In the genomic region with DNA sequence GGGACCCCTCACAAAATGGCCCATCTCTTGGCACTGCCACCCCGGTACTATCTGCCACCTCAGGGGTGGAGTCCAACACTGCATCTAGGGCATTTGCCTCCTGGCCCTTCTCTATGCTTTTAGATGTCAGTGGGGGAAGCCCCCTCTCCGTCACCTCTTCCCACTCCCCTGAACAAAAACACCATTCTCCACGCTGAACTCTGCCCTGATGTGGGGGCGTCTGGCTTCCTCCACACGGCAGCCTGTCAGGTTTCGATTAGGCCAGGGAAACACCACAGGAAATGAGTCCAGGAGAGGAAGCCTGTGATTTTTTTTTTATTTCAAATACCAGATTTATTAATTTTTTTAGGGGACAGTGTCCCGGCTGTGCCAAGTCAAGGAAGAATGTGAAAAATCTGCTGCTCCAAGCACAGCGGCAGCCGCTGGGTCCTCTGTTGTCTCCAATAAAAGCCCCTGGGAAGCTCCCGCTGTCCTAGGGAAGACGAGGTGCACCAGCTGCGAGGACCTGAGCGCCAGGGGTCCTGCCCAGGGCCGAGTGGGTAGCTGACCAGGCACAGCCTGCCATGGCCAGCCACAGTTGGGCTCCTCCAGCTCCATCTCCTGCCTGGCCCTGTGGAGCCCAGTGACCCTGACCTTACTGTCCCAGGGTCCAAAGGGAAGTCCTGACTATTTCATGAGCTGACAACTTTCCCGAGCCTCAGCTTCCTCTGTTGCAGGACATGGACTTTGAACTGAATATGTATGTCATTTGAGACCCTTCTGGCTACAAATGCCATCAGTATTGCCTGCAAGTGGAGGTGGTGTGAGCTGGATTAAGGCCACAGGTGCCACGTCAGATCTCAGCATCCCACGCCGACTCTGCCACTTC, we compare ENCODE assay signal across 18 cellular contexts.
DNase-seq lines count a peak whose midpoint lies in the region; ATAC-seq, FAIRE-seq and TF ChIP-seq lines count a peak whose summit lies in the region.
"Had no signal": no experiment of that assay in that cellular context is flagged by ENCODE, and none has a peak within 500 bp of the region (broad histone marks: within the 10 kb centered on the region; RNA-seq: fewer than 3 reads in every experiment).

No MANE protein-coding gene starts in this region.

- no peak overlapping the region for H2AFZ ChIP-seq in HepG2 (ENCODE audit: low read length)

- H3K9me3 ChIP-seq in HepG2 (ENCODE audit: low read length): peaks cover 7% of the 10 kb centered on the region; the same call in 1 of the 2 replicates
- H3K9me3 ChIP-seq: Peyer's patch had no signal

- H3K4me1 ChIP-seq in HepG2 (ENCODE audit: insufficient read depth, low read length): no peaks in the 10 kb centered on the region

- in situ Hi-C loops in HepG2 (cut with HindIII; ENCODE audit: extremely low pct_ligation_motif_present, low pct_unique_long_range_greater_than_20kb): no loop called here

- H3K9me3 Mint-ChIP-seq in natural killer cell treated with Interleukin-12 subunit alpha and Interleukin-12 subunit beta and Interleukin-15 and Interleukin-18, amount 100 ng/mL, for 72 hours: no peaks in the 10 kb centered on the region

- no peaks in the 10 kb centered on the region for H3K79me2 ChIP-seq in HepG2 (ENCODE audit: insufficient read depth, low read length)

- peak; percentile 26; the same call in 1 of the 3 replicates for ATAC-seq in HepG2
- ATAC-seq in natural killer cell treated with Interleukin-12 subunit alpha and Interleukin-12 subunit beta and Interleukin-15 and Interleukin-18, amount 100 ng/mL, for 72 hours: no peak
- no peak for ATAC-seq in HG02885 (IDR thresholded peaks at IDR 0.05; ENCODE audit: poor library complexity, unreplicated experiment)
- ATAC-seq: K562, Right ventricle myocardium inferior had no signal

- H4K20me1 ChIP-seq in HepG2 (ENCODE audit: insufficient read depth, low read length): no peaks in the 10 kb centered on the region

- intact Hi-C loops in HepG2 (cut with micrococcal nuclease; ENCODE audit: unreplicated experiment) (no loop called here), posterior vena cava (cut with DNase I) (no loop called here)

- FAIRE-seq in HepG2 (lab: Jason Lieb, UNC): no peak
- FAIRE-seq: K562 had no signal

- no peak overlapping the region for H3K27ac Mint-ChIP-seq in natural killer cell treated with Interleukin-12 subunit alpha and Interleukin-12 subunit beta and Interleukin-15 and Interleukin-18, amount 100 ng/mL, for 72 hours

- no peaks in the 10 kb centered on the region for H3K36me3 Mint-ChIP-seq in natural killer cell treated with Interleukin-12 subunit alpha and Interleukin-12 subunit beta and Interleukin-15 and Interleukin-18, amount 100 ng/mL, for 72 hours

- WGBS in HepG2 (ENCODE audit: low lambda C conversion rate): 43% methylated on average over 13 of the region's 18 CpGs

- no TSS peak for BruUV-seq in HepG2 (replicated peaks; lab: Mats Ljungman, UMichigan)

- no peak overlapping the region for H3K4me3 ChIP-seq in HepG2 (replicated peaks in 1 of 3; ENCODE audit: insufficient read depth in 1 of 3, low read depth in 2 of 3, low read length in 3 of 3)
- H3K4me3 ChIP-seq: K562, Peyer's patch had no signal

- no peak for TF ChIP-seq CTCF in HepG2 (CRISPR knock-in tag; IDR thresholded peaks at IDR 0.05)

- POLR2A ChIA-PET in HepG2 (lab: Yijun Ruan, JAX): no interaction called here

- no peak overlapping the region for H3K27ac ChIP-seq in HepG2 (ENCODE audit: extremely low read length, insufficient read depth, low read length)
- H3K27ac ChIP-seq: C4-2B, Peyer's patch had no signal

- no peak for TF ChIP-seq RAD21 in HepG2 (CRISPR knock-in tag; IDR thresholded peaks at IDR 0.05)

- H3K27me3 Mint-ChIP-seq in natural killer cell treated with Interleukin-12 subunit alpha and Interleukin-12 subunit beta and Interleukin-15 and Interleukin-18, amount 100 ng/mL, for 72 hours: peaks cover 20 to 25% of the 10 kb centered on the region in 2 donors

- TF ChIP-seq POLR2A in HepG2 (IDR thresholded peaks at IDR 0.05; ENCODE audit: insufficient read depth in 1 of 2, low read depth in 2 of 2, low read length in 2 of 2): no peak

- no peak overlapping the region for H3K4me2 ChIP-seq in HepG2 (ENCODE audit: low read depth, low read length)

- H3K4me3 Mint-ChIP-seq in natural killer cell treated with Interleukin-12 subunit alpha and Interleukin-12 subunit beta and Interleukin-15 and Interleukin-18, amount 100 ng/mL, for 72 hours: no peak overlapping the region

- DNase-seq in dermis blood vessel endothelial cell (peak; percentile 90), HepG2 (ENCODE audit: low spot score) (peak; percentile 13), posterior vena cava (ENCODE audit: low spot score) (peak; percentile 58), RKO (ENCODE audit: low spot score) (no peak), NCI-H82 (lab: John Stamatoyannopoulos, UW) (no peak)
- DNase-seq in natural killer cell treated with Interleukin-12 subunit alpha and Interleukin-12 subunit beta and Interleukin-15 and Interleukin-18, amount 100 ng/mL, for 72 hours (ENCODE audit: low spot score): no peak
- DNase-seq: ACHN; DMS79; H7; NCI-H1105; NCI-H1694; NCI-H2081 treated with DMSO at 0.1 percent for 48 hours; NK-92 treated with Interleukin-12 subunit alpha and Interleukin-12 subunit beta, amount 100 ng/mL, for 24 hours had no signal

- TF ChIP-seq EP300 in HepG2 (IDR thresholded peaks at IDR 0.05; ENCODE audit: low read depth in 2 of 2, low read length in 2 of 2): no peak
- TF ChIP-seq EP300 in HepG2 (CRISPR knock-in tag; IDR thresholded peaks at IDR 0.05; ENCODE audit: borderline replicate concordance): no peak

- peaks cover 6 to 25% of the 10 kb centered on the region in 2 experiments; a peak in 4 of 5 replicates for H3K27me3 ChIP-seq in HepG2 (ENCODE audit: control insufficient read depth in 1 of 2, insufficient read depth in 2 of 2, low read length in 2 of 2)
- H3K27me3 ChIP-seq: Peyer's patch had no signal

- CTCF ChIA-PET in HepG2 (lab: Yijun Ruan, JAX; ENCODE audit: low intra/inter-chr PET ratio, low total read pairs): no interaction called here

- no peaks in the 10 kb centered on the region for H3K36me3 ChIP-seq in HepG2 (replicated peaks in 1 of 2; ENCODE audit: control insufficient read depth in 1 of 2, insufficient read depth in 2 of 2, low read length in 2 of 2)
- H3K36me3 ChIP-seq: Peyer's patch had no signal

- peaks cover 0 to 3% of the 10 kb centered on the region in 2 donors for H3K4me1 Mint-ChIP-seq in natural killer cell treated with Interleukin-12 subunit alpha and Interleukin-12 subunit beta and Interleukin-15 and Interleukin-18, amount 100 ng/mL, for 72 hours (ENCODE audit: low read depth in 2 of 2)

- no peak overlapping the region for H3K9ac ChIP-seq in HepG2 (ENCODE audit: insufficient read depth, low read depth, low read length)

TF ChIP-seq in HepG2, 621 proteins besides CTCF, POLR2A, EP300 and RAD21 (continues in another document):
- TF ChIP-seq KLF6 (CRISPR knock-in tag; IDR thresholded peaks at IDR 0.05) (no peak), ZNF788 (CRISPR knock-in tag; IDR thresholded peaks at IDR 0.05; ENCODE audit: borderline replicate concordance) (no peak), ELF4 (CRISPR knock-in tag; IDR thresholded peaks at IDR 0.05; ENCODE audit: borderline replicate concordance) (no peak), ZNF343 (CRISPR knock-in tag; IDR thresholded peaks at IDR 0.05) (no peak), NFKB2 (CRISPR knock-in tag; IDR thresholded peaks at IDR 0.05; ENCODE audit: borderline replicate concordance) (no peak), RARA (CRISPR knock-in tag; IDR thresholded peaks at IDR 0.05) (no peak), HNF4A (CRISPR knock-in tag; IDR thresholded peaks at IDR 0.05) (peak; percentile 65), PITX1 (CRISPR knock-in tag; IDR thresholded peaks at IDR 0.05) (no peak), FOXC1 (CRISPR knock-in tag; IDR thresholded peaks at IDR 0.05; ENCODE audit: borderline replicate concordance) (no peak), ZNF510 (CRISPR knock-in tag; IDR thresholded peaks at IDR 0.05; ENCODE audit: low read depth) (no peak), SP1 (IDR thresholded peaks at IDR 0.05) (no peak), SP1 (CRISPR knock-in tag; IDR thresholded peaks at IDR 0.05) (no peak), HNF4G (IDR thresholded peaks at IDR 0.05; ENCODE audit: borderline replicate concordance, low read depth, low read length) (no peak), HNF4G (CRISPR knock-in tag; IDR thresholded peaks at IDR 0.05; ENCODE audit: borderline replicate concordance, low read depth) (no peak), ZMYM3 (CRISPR knock-in tag; IDR thresholded peaks at IDR 0.05) (no peak), ZNF724P (CRISPR knock-in tag; IDR thresholded peaks at IDR 0.05; ENCODE audit: borderline replicate concordance) (no peak), NCOR1 (IDR thresholded peaks at IDR 0.05; ENCODE audit: borderline replicate concordance, low read length) (peak; percentile 37; the same call in 1 of the 2 replicates), WIZ (CRISPR knock-in tag; IDR thresholded peaks at IDR 0.05) (no peak), KLF15 (CRISPR knock-in tag; IDR thresholded peaks at IDR 0.05; ENCODE audit: borderline replicate concordance) (no peak), KMT2B (CRISPR knock-in tag; IDR thresholded peaks at IDR 0.05) (no peak), RXRB (CRISPR knock-in tag; IDR thresholded peaks at IDR 0.05; ENCODE audit: borderline replicate concordance) (no peak), HOXD1 (CRISPR knock-in tag; IDR thresholded peaks at IDR 0.05) (no peak), ZNF234 (CRISPR knock-in tag; conservative IDR thresholded peaks at IDR 0.05) (no peak), ZSCAN29 (CRISPR knock-in tag; conservative IDR thresholded peaks at IDR 0.05) (no peak)
- TF ChIP-seq, protein P1, sequence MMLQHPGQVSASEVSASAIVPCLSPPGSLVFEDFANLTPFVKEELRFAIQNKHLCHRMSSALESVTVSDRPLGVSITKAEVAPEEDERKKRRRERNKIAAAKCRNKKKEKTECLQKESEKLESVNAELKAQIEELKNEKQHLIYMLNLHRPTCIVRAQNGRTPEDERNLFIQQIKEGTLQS (CRISPR knock-in tag; IDR thresholded peaks at IDR 0.05): no peak
- TF ChIP-seq, protein P2, sequence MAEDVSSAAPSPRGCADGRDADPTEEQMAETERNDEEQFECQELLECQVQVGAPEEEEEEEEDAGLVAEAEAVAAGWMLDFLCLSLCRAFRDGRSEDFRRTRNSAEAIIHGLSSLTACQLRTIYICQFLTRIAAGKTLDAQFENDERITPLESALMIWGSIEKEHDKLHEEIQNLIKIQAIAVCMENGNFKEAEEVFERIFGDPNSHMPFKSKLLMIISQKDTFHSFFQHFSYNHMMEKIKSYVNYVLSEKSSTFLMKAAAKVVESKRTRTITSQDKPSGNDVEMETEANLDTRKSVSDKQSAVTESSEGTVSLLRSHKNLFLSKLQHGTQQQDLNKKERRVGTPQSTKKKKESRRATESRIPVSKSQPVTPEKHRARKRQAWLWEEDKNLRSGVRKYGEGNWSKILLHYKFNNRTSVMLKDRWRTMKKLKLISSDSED (CRISPR knock-in tag; IDR thresholded peaks at IDR 0.05): no peak

Comparison
In these comparisons a context has a peak if more than half of its experiments do, and no peak if none do; other contexts are left out.
1. DNase-seq: peak in dermis blood vessel endothelial cell (single experiment), HepG2 (single experiment) and posterior vena cava (single experiment); none in natural killer cell treated with Interleukin-12 subunit alpha and Interleukin-12 subunit beta and Interleukin-15 and Interleukin-18, amount 100 ng/mL, for 72 hours (single experiment), RKO (single experiment) and NCI-H82 (single experiment).